In genomic region chr19:5953680-5954213, GRCh38 we compare ENCODE assay signal across 1 cellular context.
A peak's percentile ranks its signal among the peaks of the same experiment; 100 is the strongest.
TF ChIP-seq lines count a peak whose summit lies in the region.

No MANE protein-coding gene starts in this region.

TF ChIP-seq in K562, 482 proteins besides CTCF, POLR2A, EP300 and RAD21 (continued from another document):
- TF ChIP-seq RERE (CRISPR knock-in tag; IDR thresholded peaks at IDR 0.05; ENCODE audit: borderline replicate concordance) (no peak), RBM17 (IDR thresholded peaks at IDR 0.05; ENCODE audit: borderline replicate concordance, low read depth, low read length) (no peak), THAP12 (CRISPR knock-in tag; IDR thresholded peaks at IDR 0.05) (no peak), ZNF174 (CRISPR knock-in tag; IDR thresholded peaks at IDR 0.05) (no peak), PBX2 (CRISPR knock-in tag; IDR thresholded peaks at IDR 0.05; ENCODE audit: low read depth) (no peak), PBX2 (tag; conservative IDR thresholded peaks at IDR 0.05; ENCODE audit: low read depth) (peak; percentile 18; the same call in 1 of the 2 replicates), BACH1 (tag; IDR thresholded peaks at IDR 0.05) (peak; percentile 92), HDAC6 (IDR thresholded peaks at IDR 0.05; ENCODE audit: low read depth, low read length) (no peak), TFE3 (CRISPR knock-in tag; IDR thresholded peaks at IDR 0.05) (no peak), ZNF75A (CRISPR knock-in tag; IDR thresholded peaks at IDR 0.05) (0 out of 2 replicates have a peak, but pooled peaks have one; percentile 13), SMAD4 (CRISPR knock-in tag; conservative IDR thresholded peaks at IDR 0.05) (peak; percentile 61), ATF2 (CRISPR knock-in tag; IDR thresholded peaks at IDR 0.05) (no peak), ZNF583 (CRISPR knock-in tag; IDR thresholded peaks at IDR 0.05) (0 out of 2 replicates have a peak, but pooled peaks have one; percentile 12), MAFG (tag; conservative IDR thresholded peaks at IDR 0.05) (peak; percentile 98), NKRF (IDR thresholded peaks at IDR 0.05; ENCODE audit: borderline replicate concordance) (no peak), ZNF133 (CRISPR knock-in tag; IDR thresholded peaks at IDR 0.05) (no peak), ZBTB43 (CRISPR knock-in tag; IDR thresholded peaks at IDR 0.05) (no peak), ZNF589 (CRISPR knock-in tag; IDR thresholded peaks at IDR 0.05; ENCODE audit: low read depth) (no peak; the same call in 1 of the 2 replicates), ZFP1 (CRISPR knock-in tag; IDR thresholded peaks at IDR 0.05) (no peak), GABPA (tag; conservative IDR thresholded peaks at IDR 0.05; ENCODE audit: low read depth) (0 out of 2 replicates have a peak, but pooled peaks have one; percentile 1)
